In genomic region chr1:25895365-25895990, GRCh38 we compare ENCODE assay signal across 8 cellular contexts. TPM values are rescaled to one million over a fixed set of nuclear protein-coding genes. Genes with fewer than 3 reads are reported as not detected.
DNase-seq lines count a peak whose midpoint lies in the region; ATAC-seq and TF ChIP-seq lines count a peak whose summit lies in the region.

No MANE protein-coding gene starts in this region.

- H3K36me3 Mint-ChIP-seq in T-helper 2 cell treated with Interferon-gamma antibody and Interleukin-4, amounts not matched to agents 5 μg/mL and 100 μg/mL, for 36 hours (ENCODE audit: low read depth): peaks cover 42% of the 10 kb centered on the region

- peak; percentile 94 for TF ChIP-seq CTCF in GM13976 (IDR thresholded peaks at IDR 0.05; ENCODE audit: borderline replicate concordance, control extremely low read depth, extremely low read depth, insufficient read depth, missing control alignments)
- TF ChIP-seq CTCF in heart right ventricle (IDR thresholded peaks at IDR 0.05): peak; percentile 97 to 100 (median 99)

- H3K4me1 ChIP-seq in heart right ventricle (peaks cover 0 to 17% (median 9%) of the 10 kb centered on the region in 9 donors), aorta (ENCODE audit: control insufficient read depth in 1 of 2, insufficient read depth in 2 of 2, low read length in 2 of 2) (no peaks in the 10 kb centered on the region)

- H3K27me3 ChIP-seq in heart right ventricle (no peaks in the 10 kb centered on the region), aorta (ENCODE audit: control insufficient read depth in 1 of 2, insufficient read depth in 2 of 2, low read length in 1 of 2) (no peaks in the 10 kb centered on the region)

- H3K27ac Mint-ChIP-seq in T-helper 2 cell treated with Interferon-gamma antibody and Interleukin-4, amounts not matched to agents 5 μg/mL and 100 μg/mL, for 36 hours: peak overlapping the region; percentile 42

- intact Hi-C loops in heart right ventricle (cut with DNase I): loop anchor here in 9 of 10 donors (1.0 to 10.0 kb wide), 4 partner anchors 102 to 259 kb away; partner anchors contain the start of genes PAFAH2 (in 9 of the 9) and FAM110D (in 1 of the 9)
- intact Hi-C loops in aorta (cut with DNase I): loop anchor here (1.0 to 10.0 kb wide), 3 partner anchors 103 to 219 kb away; partner anchors contain the start of genes PAFAH2 (in 2 of the 2) and PDIK1L (in 1 of the 2)

- 7 to 9% methylated on average over 12 of the region's 12 CpGs for WGBS in heart right ventricle, 2 donors
- 7% methylated on average over 12 of the region's 12 CpGs for WGBS in aorta, 2 donors

- H3K4me3 ChIP-seq in heart right ventricle (peak overlapping the region in 3 of 10 donors; percentile 3 to 17 (median 7)), aorta (ENCODE audit: low read length in 2 of 2) (no peak overlapping the region)

- peaks cover 23% of the 10 kb centered on the region for H3K4me1 Mint-ChIP-seq in T-helper 2 cell treated with Interferon-gamma antibody and Interleukin-4, amounts not matched to agents 5 μg/mL and 100 μg/mL, for 36 hours (ENCODE audit: low read depth)

- H3K27me3 Mint-ChIP-seq in T-helper 2 cell treated with Interferon-gamma antibody and Interleukin-4, amounts not matched to agents 5 μg/mL and 100 μg/mL, for 36 hours (ENCODE audit: low read depth): no peaks in the 10 kb centered on the region

- ATAC-seq in HG02973 (IDR thresholded peaks at IDR 0.05; ENCODE audit: unreplicated experiment) (peak; percentile 83), heart right ventricle (peak; percentile 94 to 99 (median 95)), aorta (ENCODE audit: low FRiP score) (peak; percentile 96)

- in situ Hi-C loops in GM13976 (cut with MboI; ENCODE audit: low sequenced_read_pairs, unreplicated experiment): loop anchor here (5.0 kb wide), 1 partner anchor 102 kb away; the partner anchor contains the start of gene PAFAH2

- H3K9me3 ChIP-seq in heart right ventricle (no peaks in the 10 kb centered on the region), aorta (ENCODE audit: control insufficient read depth, low read length) (no peaks in the 10 kb centered on the region)

- H3K9me3 Mint-ChIP-seq in T-helper 2 cell treated with Interferon-gamma antibody and Interleukin-4, amounts not matched to agents 5 μg/mL and 100 μg/mL, for 36 hours: no peaks in the 10 kb centered on the region

- H3K27ac ChIP-seq in heart right ventricle: peak overlapping the region in 1 of 10 donors; percentile 31
- no peak overlapping the region for H3K27ac ChIP-seq in aorta (ENCODE audit: low read depth in 1 of 2, low read length in 2 of 2)

- DNase-seq in GM13976 (ENCODE audit: low spot score) (peak; percentile 95), NCI-H2081 (lab: John Stamatoyannopoulos, UW) (peak; percentile 81 to 83), amygdala (lab: John Stamatoyannopoulos, UW) (peak in 55 of 56 donors; percentile 47 to 93 (median 82)), heart right ventricle (peak; percentile 90 to 91), retina (peak; percentile 96), aorta (peak; percentile 94 to 96)
- DNase-seq in T-helper 2 cell treated with Interferon-gamma antibody and Interleukin-4, amounts not matched to agents 5 μg/mL and 100 μg/mL, for 36 hours (ENCODE audit: low spot score): peak; percentile 84

- H3K36me3 ChIP-seq in heart right ventricle (peaks cover 0 to 27% (median 0%) of the 10 kb centered on the region in 9 donors), aorta (ENCODE audit: control insufficient read depth in 1 of 2, insufficient read depth in 2 of 2, low read length in 1 of 2) (peaks cover 0 to 8% of the 10 kb centered on the region in 2 donors)

- H3K4me3 Mint-ChIP-seq in T-helper 2 cell treated with Interferon-gamma antibody and Interleukin-4, amounts not matched to agents 5 μg/mL and 100 μg/mL, for 36 hours: no peak overlapping the region

RNA-seq across cellular contexts. Expression of gene STMN1, which starts 10.7 kb away (rescaled TPM):
- total RNA-seq in heart right ventricle (10 to 100 TPM; 16.0 to 85.7 (median 48.7) TPM), aorta (10 to 100 TPM; 34.5 to 37.6 TPM)
- polyA plus RNA-seq in heart right ventricle (10 to 100 TPM; 16.2 to 49.9 TPM), aorta (10 to 100 TPM; 28.2 to 56.1 TPM)

RNA-seq across cellular contexts. Expression of gene PAQR7, which starts 20.0 kb away (rescaled TPM):
- 1 to 10 TPM; 1.2 to 3.8 (median 2.2) TPM for total RNA-seq in heart right ventricle
- polyA plus RNA-seq in heart right ventricle: 1 to 10 TPM; 1.2 to 1.4 TPM
- 10 to 100 TPM in 1 of 2 donors, 1 to 10 TPM in 1; 6.4 to 11.3 TPM for total RNA-seq in aorta
- polyA plus RNA-seq in aorta: 1 to 10 TPM; 7.9 to 8.5 TPM

RNA-seq across cellular contexts. Expression of gene AUNIP, which starts 36.2 kb away (rescaled TPM):
- under 1 TPM in 2 of 10 donors, not detected in 8; 0.21 to 0.25 TPM for total RNA-seq in heart right ventricle
- under 1 TPM in 1 of 2 donors, not detected in 1; 0.04 TPM for polyA plus RNA-seq in heart right ventricle
- not detected for total RNA-seq in aorta
- not detected for polyA plus RNA-seq in aorta
